In the genomic region with DNA sequence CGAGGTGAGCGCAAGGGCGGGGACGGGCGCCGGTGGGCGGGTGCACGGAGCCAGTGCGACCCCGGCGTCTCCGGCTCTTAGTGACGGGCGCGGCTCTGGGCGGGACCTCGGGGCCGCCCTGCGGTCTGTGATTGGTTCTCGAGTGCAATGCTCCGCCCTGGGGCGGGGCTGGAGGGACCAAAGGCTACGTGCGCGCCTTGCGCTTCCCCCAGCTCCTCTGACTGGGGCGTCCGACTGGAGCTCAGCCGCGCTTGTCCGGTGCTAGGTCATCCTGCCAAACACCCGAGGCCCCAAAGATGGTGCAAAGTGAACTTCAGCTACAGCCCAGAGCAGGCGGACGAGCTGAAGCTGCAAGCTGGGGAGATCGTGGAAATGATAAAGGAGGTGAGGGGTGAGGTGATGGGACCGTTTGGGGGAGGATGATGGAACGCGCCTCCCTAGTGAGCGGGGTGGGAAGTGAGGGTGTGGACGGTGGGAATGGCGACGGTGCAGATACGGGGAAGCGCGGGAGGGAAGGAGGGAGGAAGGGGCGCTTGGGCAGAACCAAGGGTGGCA, we compare ENCODE assay signal across 1 cellular context.
TF ChIP-seq lines count a peak whose summit lies in the region.

No MANE protein-coding gene starts in this region.

TF ChIP-seq in HepG2, 621 proteins besides CTCF, POLR2A, EP300 and RAD21 (continued from another document and continues in another):
- TF ChIP-seq, protein P1, sequence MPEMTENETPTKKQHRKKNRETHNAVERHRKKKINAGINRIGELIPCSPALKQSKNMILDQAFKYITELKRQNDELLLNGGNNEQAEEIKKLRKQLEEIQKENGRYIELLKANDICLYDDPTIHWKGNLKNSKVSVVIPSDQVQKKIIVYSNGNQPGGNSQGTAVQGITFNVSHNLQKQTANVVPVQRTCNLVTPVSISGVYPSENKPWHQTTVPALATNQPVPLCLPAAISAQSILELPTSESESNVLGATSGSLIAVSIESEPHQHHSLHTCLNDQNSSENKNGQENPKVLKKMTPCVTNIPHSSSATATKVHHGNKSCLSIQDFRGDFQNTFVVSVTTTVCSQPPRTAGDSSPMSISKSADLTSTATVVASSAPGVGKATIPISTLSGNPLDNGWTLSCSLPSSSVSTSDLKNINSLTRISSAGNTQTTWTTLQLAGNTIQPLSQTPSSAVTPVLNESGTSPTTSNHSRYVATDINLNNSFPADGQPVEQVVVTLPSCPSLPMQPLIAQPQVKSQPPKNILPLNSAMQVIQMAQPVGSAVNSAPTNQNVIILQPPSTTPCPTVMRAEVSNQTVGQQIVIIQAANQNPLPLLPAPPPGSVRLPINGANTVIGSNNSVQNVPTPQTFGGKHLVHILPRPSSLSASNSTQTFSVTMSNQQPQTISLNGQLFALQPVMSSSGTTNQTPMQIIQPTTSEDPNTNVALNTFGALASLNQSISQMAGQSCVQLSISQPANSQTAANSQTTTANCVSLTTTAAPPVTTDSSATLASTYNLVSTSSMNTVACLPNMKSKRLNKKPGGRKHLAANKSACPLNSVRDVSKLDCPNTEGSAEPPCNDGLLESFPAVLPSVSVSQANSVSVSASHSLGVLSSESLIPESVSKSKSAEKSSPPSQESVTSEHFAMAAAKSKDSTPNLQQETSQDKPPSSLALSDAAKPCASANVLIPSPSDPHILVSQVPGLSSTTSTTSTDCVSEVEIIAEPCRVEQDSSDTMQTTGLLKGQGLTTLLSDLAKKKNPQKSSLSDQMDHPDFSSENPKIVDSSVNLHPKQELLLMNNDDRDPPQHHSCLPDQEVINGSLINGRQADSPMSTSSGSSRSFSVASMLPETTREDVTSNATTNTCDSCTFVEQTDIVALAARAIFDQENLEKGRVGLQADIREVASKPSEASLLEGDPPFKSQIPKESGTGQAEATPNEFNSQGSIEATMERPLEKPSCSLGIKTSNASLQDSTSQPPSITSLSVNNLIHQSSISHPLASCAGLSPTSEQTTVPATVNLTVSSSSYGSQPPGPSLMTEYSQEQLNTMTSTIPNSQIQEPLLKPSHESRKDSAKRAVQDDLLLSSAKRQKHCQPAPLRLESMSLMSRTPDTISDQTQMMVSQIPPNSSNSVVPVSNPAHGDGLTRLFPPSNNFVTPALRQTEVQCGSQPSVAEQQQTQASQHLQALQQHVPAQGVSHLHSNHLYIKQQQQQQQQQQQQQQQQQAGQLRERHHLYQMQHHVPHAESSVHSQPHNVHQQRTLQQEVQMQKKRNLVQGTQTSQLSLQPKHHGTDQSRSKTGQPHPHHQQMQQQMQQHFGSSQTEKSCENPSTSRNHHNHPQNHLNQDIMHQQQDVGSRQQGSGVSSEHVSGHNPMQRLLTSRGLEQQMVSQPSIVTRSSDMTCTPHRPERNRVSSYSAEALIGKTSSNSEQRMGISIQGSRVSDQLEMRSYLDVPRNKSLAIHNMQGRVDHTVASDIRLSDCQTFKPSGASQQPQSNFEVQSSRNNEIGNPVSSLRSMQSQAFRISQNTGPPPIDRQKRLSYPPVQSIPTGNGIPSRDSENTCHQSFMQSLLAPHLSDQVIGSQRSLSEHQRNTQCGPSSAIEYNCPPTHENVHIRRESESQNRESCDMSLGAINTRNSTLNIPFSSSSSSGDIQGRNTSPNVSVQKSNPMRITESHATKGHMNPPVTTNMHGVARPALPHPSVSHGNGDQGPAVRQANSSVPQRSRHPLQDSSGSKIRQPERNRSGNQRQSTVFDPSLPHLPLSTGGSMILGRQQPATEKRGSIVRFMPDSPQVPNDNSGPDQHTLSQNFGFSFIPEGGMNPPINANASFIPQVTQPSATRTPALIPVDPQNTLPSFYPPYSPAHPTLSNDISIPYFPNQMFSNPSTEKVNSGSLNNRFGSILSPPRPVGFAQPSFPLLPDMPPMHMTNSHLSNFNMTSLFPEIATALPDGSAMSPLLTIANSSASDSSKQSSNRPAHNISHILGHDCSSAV (CRISPR knock-in tag; IDR thresholded peaks at IDR 0.05; ENCODE audit: borderline replicate concordance) = peak; percentile 91; the same call in 1 of the 2 replicates
- TF ChIP-seq SOX5 (CRISPR knock-in tag; IDR thresholded peaks at IDR 0.05; ENCODE audit: borderline replicate concordance) = 0 out of 2 replicates have a peak, but pooled peaks have one; percentile 10
- TF ChIP-seq ZNF446 (CRISPR knock-in tag; IDR thresholded peaks at IDR 0.05) = no peak
- no peak for TF ChIP-seq ZNF850 (CRISPR knock-in tag; conservative IDR thresholded peaks at IDR 0.05)
- TF ChIP-seq RFX3 (CRISPR knock-in tag; IDR thresholded peaks at IDR 0.05) = no peak
- TF ChIP-seq ZNF709 (CRISPR knock-in tag; IDR thresholded peaks at IDR 0.05) = no peak
- no peak for TF ChIP-seq HHEX (CRISPR knock-in tag; IDR thresholded peaks at IDR 0.05)
- TF ChIP-seq FOXK2 (IDR thresholded peaks at IDR 0.05) = no peak
- TF ChIP-seq ATF1 (CRISPR knock-in tag; IDR thresholded peaks at IDR 0.05) = no peak
- TF ChIP-seq ZBTB33 (CRISPR knock-in tag; IDR thresholded peaks at IDR 0.05) = peak; percentile 27; the same call in 1 of the 2 replicates
- TF ChIP-seq ZNF263 (CRISPR knock-in tag; IDR thresholded peaks at IDR 0.05) = no peak
- 0 out of 2 replicates have a peak, but pooled peaks have one; percentile 44 for TF ChIP-seq GMEB2 (CRISPR knock-in tag; IDR thresholded peaks at IDR 0.05; ENCODE audit: low read depth)
- peak; percentile 33 for TF ChIP-seq MED8 (CRISPR knock-in tag; IDR thresholded peaks at IDR 0.05; ENCODE audit: insufficient replicate concordance)
- peak; percentile 50; the same call in 1 of the 2 replicates for TF ChIP-seq FOXC1 (CRISPR knock-in tag; IDR thresholded peaks at IDR 0.05; ENCODE audit: borderline replicate concordance)
- peak; percentile 94; the same call in 1 of the 2 replicates for TF ChIP-seq ZNF572 (CRISPR knock-in tag; IDR thresholded peaks at IDR 0.05)
- no peak for TF ChIP-seq KLF9 (CRISPR knock-in tag; IDR thresholded peaks at IDR 0.05; ENCODE audit: low read depth)
- no peak for TF ChIP-seq NAIF1 (CRISPR knock-in tag; IDR thresholded peaks at IDR 0.05; ENCODE audit: borderline replicate concordance)
- no peak for TF ChIP-seq ZNF607 (CRISPR knock-in tag; IDR thresholded peaks at IDR 0.05; ENCODE audit: borderline replicate concordance)
- TF ChIP-seq HOXA3 (CRISPR knock-in tag; IDR thresholded peaks at IDR 0.05) = 0 out of 2 replicates have a peak, but pooled peaks have one; percentile 18
- TF ChIP-seq KDM4B (CRISPR knock-in tag; IDR thresholded peaks at IDR 0.05) = no peak
- TF ChIP-seq DDIT3 (CRISPR knock-in tag; IDR thresholded peaks at IDR 0.05) = no peak
- TF ChIP-seq ZNF234 (CRISPR knock-in tag; conservative IDR thresholded peaks at IDR 0.05) = no peak
- peak; percentile 53; the same call in 1 of the 2 replicates for TF ChIP-seq TGIF2 (CRISPR knock-in tag; IDR thresholded peaks at IDR 0.05)
- peak; percentile 92 for TF ChIP-seq HNRNPLL (IDR thresholded peaks at IDR 0.05; ENCODE audit: low read depth, low read length, poor library complexity, severe bottlenecking)
- TF ChIP-seq ZSCAN21 (CRISPR knock-in tag; IDR thresholded peaks at IDR 0.05; ENCODE audit: borderline replicate concordance) = 0 out of 2 replicates have a peak, but pooled peaks have one; percentile 23
- no peak for TF ChIP-seq RCOR2 (CRISPR knock-in tag; IDR thresholded peaks at IDR 0.05)
- TF ChIP-seq MED1 (CRISPR knock-in tag; IDR thresholded peaks at IDR 0.05) = peak; percentile 54; the same call in 1 of the 2 replicates
- 0 out of 2 replicates have a peak, but pooled peaks have one; percentile 65 for TF ChIP-seq ZNF614 (CRISPR knock-in tag; IDR thresholded peaks at IDR 0.05; ENCODE audit: borderline replicate concordance)
- TF ChIP-seq RBFOX2 (IDR thresholded peaks at IDR 0.05; ENCODE audit: low read depth, low read length) = peak; percentile 61; the same call in 1 of the 2 replicates
- TF ChIP-seq ZSCAN30 (CRISPR knock-in tag; IDR thresholded peaks at IDR 0.05) = no peak
- no peak for TF ChIP-seq SUZ12 (IDR thresholded peaks at IDR 0.05; ENCODE audit: low read depth, low read length)
- no peak for TF ChIP-seq DPF2 (CRISPR knock-in tag; IDR thresholded peaks at IDR 0.05; ENCODE audit: borderline replicate concordance, low read depth)
- no peak for TF ChIP-seq MIER2 (CRISPR knock-in tag; IDR thresholded peaks at IDR 0.05)
- 0 out of 2 replicates have a peak, but pooled peaks have one; percentile 30 for TF ChIP-seq ZNF775 (CRISPR knock-in tag; IDR thresholded peaks at IDR 0.05; ENCODE audit: borderline replicate concordance)
- TF ChIP-seq ZNF143 (CRISPR knock-in tag; IDR thresholded peaks at IDR 0.05) = no peak
- no peak for TF ChIP-seq XBP1 (CRISPR knock-in tag; IDR thresholded peaks at IDR 0.05)
- TF ChIP-seq ZNF768 (CRISPR knock-in tag; IDR thresholded peaks at IDR 0.05) = no peak
- no peak; the same call in 1 of the 2 replicates for TF ChIP-seq SMAD1 (CRISPR knock-in tag; IDR thresholded peaks at IDR 0.05; ENCODE audit: borderline replicate concordance, low read depth)
- no peak for TF ChIP-seq POGZ (CRISPR knock-in tag; IDR thresholded peaks at IDR 0.05)
- no peak for TF ChIP-seq HNRNPL (IDR thresholded peaks at IDR 0.05; ENCODE audit: low read depth, low read length)
- peak; percentile 78 for TF ChIP-seq ZNF747 (CRISPR knock-in tag; IDR thresholded peaks at IDR 0.05; ENCODE audit: borderline replicate concordance)
- TF ChIP-seq EHMT2 (IDR thresholded peaks at IDR 0.05; ENCODE audit: borderline replicate concordance, low read depth, low read length) = no peak
- 0 out of 2 replicates have a peak, but pooled peaks have one; percentile 26 for TF ChIP-seq KMT2A (CRISPR knock-in tag; IDR thresholded peaks at IDR 0.05)
- TF ChIP-seq KAT8 (CRISPR knock-in tag; IDR thresholded peaks at IDR 0.05) = no peak
- TF ChIP-seq MYNN (CRISPR knock-in tag; IDR thresholded peaks at IDR 0.05; ENCODE audit: low read depth) = no peak
- peak; percentile 19; the same call in 1 of the 2 replicates for TF ChIP-seq AHDC1 (CRISPR knock-in tag; IDR thresholded peaks at IDR 0.05; ENCODE audit: borderline replicate concordance)
- TF ChIP-seq ZFP41 (CRISPR knock-in tag; IDR thresholded peaks at IDR 0.05; ENCODE audit: borderline replicate concordance) = no peak
- TF ChIP-seq ZNF121 (CRISPR knock-in tag; IDR thresholded peaks at IDR 0.05) = no peak
